Comparison of ENCODE assay signal across 8 cellular contexts in the genomic region with DNA sequence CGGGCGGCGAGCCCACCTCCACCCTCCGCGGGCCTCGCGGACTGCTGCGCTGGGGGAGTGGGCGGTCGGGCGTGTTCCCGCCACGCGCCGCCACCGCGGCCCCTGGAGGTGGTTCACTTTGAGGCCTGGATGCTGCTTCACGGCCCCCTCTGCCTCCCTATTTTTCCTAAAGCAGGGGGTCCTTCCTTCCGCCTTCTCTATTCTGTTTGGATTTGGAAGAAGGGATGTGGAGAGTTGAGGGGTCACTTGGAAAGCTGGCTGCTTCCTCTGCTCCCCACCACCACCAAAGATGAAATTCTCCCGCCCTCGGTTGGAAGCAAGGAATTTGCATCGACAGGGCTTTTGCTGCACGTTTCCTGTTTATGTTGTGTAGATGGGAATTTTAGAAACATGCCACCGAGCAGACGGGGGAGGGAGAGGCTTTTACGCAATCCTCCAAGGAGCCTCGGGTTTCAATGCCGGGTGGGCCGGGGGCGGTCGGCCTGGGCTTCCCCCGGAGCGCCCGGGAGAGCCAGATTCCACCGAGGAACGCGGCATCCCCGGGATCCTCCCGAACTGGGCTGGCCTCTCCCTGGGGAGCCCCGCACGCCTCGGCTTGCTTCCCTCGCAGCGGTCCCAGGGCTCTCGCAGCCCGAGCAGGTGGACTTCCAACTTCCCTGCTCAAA. TPM values are rescaled to one million over a fixed set of nuclear protein-coding genes. Genes with fewer than 3 reads are reported as not detected.
DNase-seq lines count a peak whose midpoint lies in the region; ATAC-seq and TF ChIP-seq lines count a peak whose summit lies in the region.

No MANE protein-coding gene starts in this region.

- no peaks in the 10 kb centered on the region for H3K9me2 ChIP-seq in PC-9 (ENCODE audit: insufficient read depth)

- TF ChIP-seq POLR2A in testis (IDR thresholded peaks at IDR 0.05) = no peak

- H3K9ac ChIP-seq in liver (ENCODE audit: low read depth in 1 of 2, low read length in 2 of 2) = peak overlapping the region; percentile 52 to 90

- BruUV-seq in PC-9 (replicated peaks; lab: Mats Ljungman, UMichigan) = TSS peak; percentile 83

- intact Hi-C loops in PC-9 (cut with micrococcal nuclease; ENCODE audit: unreplicated experiment) = no loop called here
- intact Hi-C loops in testis (cut with DNase I; ENCODE audit: low total_unique reads) = no loop called here

- CTCF ChIA-PET in PC-9 (lab: Charles Lee) = no interaction called here

- H3K4me2 ChIP-seq in PC-9 = peak overlapping the region; percentile 96

- peak overlapping the region; percentile 82 for H2AFZ ChIP-seq in PC-9

- peaks cover 36% of the 10 kb centered on the region for H3K79me2 ChIP-seq in PC-9 (ENCODE audit: low read depth)

- H3K4me1 ChIP-seq in PC-9 (replicated peaks; ENCODE audit: insufficient read depth) = peaks cover 17% of the 10 kb centered on the region
- peaks cover 6 to 28% (median 14%) of the 10 kb centered on the region in 4 donors for H3K4me1 ChIP-seq in liver (ENCODE audit: control insufficient read depth in 4 of 4, insufficient read depth in 4 of 4, low read length in 3 of 4)
- H3K4me1 ChIP-seq in testis = peaks cover 15% of the 10 kb centered on the region

- H3K9me3 ChIP-seq in PC-9 (ENCODE audit: insufficient read depth, low read depth) (no peaks in the 10 kb centered on the region), liver (ENCODE audit: control insufficient read depth in 4 of 4, low read length in 3 of 4) (no peaks in the 10 kb centered on the region), testis (no peaks in the 10 kb centered on the region)

- no peak for TF ChIP-seq CTCF in PC-9 (conservative IDR thresholded peaks at IDR 0.05)
- no peak for TF ChIP-seq CTCF in liver (IDR thresholded peaks at IDR 0.05; ENCODE audit: low read depth, low read length, missing input control)
- TF ChIP-seq CTCF in testis (IDR thresholded peaks at IDR 0.05) = no peak

- peak overlapping the region; percentile 74 for H3K27ac ChIP-seq in PC-9
- peak overlapping the region; percentile 94 to 97 for H3K27ac ChIP-seq in liver (ENCODE audit: low read depth in 1 of 2, low read length in 2 of 2)
- H3K27ac ChIP-seq in testis = peak overlapping the region; percentile 88 to 97

- ATAC-seq in GM18867 (IDR thresholded peaks at IDR 0.05; ENCODE audit: unreplicated experiment) = no peak

- H3K4me3 ChIP-seq in PC-9 (peak overlapping the region; percentile 72), liver (ENCODE audit: low read depth in 1 of 3, low read length in 3 of 3) (peak overlapping the region; percentile 68 to 97 (median 73)), testis (peak overlapping the region; percentile 87 to 96)

- peaks cover 21% of the 10 kb centered on the region; the same call in 1 of the 2 replicates for H3F3A ChIP-seq in PC-9 (ENCODE audit: insufficient read depth, low read depth)

- H3K36me3 ChIP-seq in PC-9 (ENCODE audit: low read depth) (0 out of 2 replicates have a peak, but pooled peaks cover 1% of the 10 kb centered on the region), liver (ENCODE audit: control insufficient read depth in 4 of 4, insufficient read depth in 3 of 4, low read depth in 1 of 4, low read length in 3 of 4) (no peaks in the 10 kb centered on the region), testis (ENCODE audit: low read depth, missing control alignments) (no peaks in the 10 kb centered on the region)

- POLR2A ChIA-PET in PC-9 (lab: Charles Lee; ENCODE audit: unreplicated experiment) = interaction anchor here (0.7 kb wide), 1 partner anchor 155 kb away, joined by 5 read pairs; no protein-coding TSS in a partner anchor

- H4K20me1 ChIP-seq in PC-9 (ENCODE audit: insufficient read depth) = no peaks in the 10 kb centered on the region

- DNase-seq in NCI-H345 (lab: John Stamatoyannopoulos, UW) (peak; percentile 36), NCI-H345 treated with DMSO at 0.1 percent for 48 hours (lab: John Stamatoyannopoulos, UW; ENCODE audit: unreplicated experiment) (no peak), PC-9 (peak; percentile 41 to 43), dermis blood vessel endothelial cell (peak; percentile 55), testis (peak; percentile 48)
- no peak for DNase-seq in effector CD4-positive, alpha-beta T cell

- H3K27me3 ChIP-seq in PC-9 (ENCODE audit: insufficient read depth, low read depth) = no peaks in the 10 kb centered on the region
- no peaks in the 10 kb centered on the region for H3K27me3 ChIP-seq in liver (ENCODE audit: control insufficient read depth in 4 of 4, insufficient read depth in 4 of 4, low read length in 3 of 4)
- no peaks in the 10 kb centered on the region for H3K27me3 ChIP-seq in testis

- no peak for TF ChIP-seq RAD21 in liver (IDR thresholded peaks at IDR 0.05)

- under 1% methylated on average over 46 of the region's 46 CpGs for WGBS in liver
- WGBS in testis, 2 donors = 1% methylated on average over 31 to 34 of the region's 46 CpGs

TF ChIP-seq in liver, 16 proteins besides CTCF, POLR2A, EP300 and RAD21:
- TF ChIP-seq NR2F2 (IDR thresholded peaks at IDR 0.05) = no peak
- peak in 1 of 2 donors; percentile 18 for TF ChIP-seq RXRA (IDR thresholded peaks at IDR 0.05)

RNA-seq across cellular contexts. Expression of gene SBF2, which starts 0.4 kb away (rescaled TPM):
- total RNA-seq in PC-9 (2021) (16.4 and 18.6 TPM in 2 replicates), dermis blood vessel endothelial cell (49.9 and 57.9 TPM in 2 replicates), liver (10 to 100 TPM; 16.7 to 31.3 TPM), testis (10 to 100 TPM; 48.7 to 52.8 TPM)
- polyA plus RNA-seq in liver (10 to 100 TPM in 1 of 2 donors, 1 to 10 TPM in 1; 7.5 to 12.7 TPM), testis (ENCODE audit: insufficient read depth, low read depth, low replicate concordance) (27.8 TPM)

RNA-seq across cellular contexts. Expression of gene ADM, which starts 10.5 kb away (rescaled TPM):
- total RNA-seq in PC-9 (2021) (21.9 and 22.5 TPM in 2 replicates), dermis blood vessel endothelial cell (308 and 569 TPM in 2 replicates), liver (10 to 100 TPM; 12.8 to 32.6 TPM), testis (10 to 100 TPM in 1 of 2 donors, 1 to 10 TPM in 1; 3.5 to 13.1 TPM)
- polyA plus RNA-seq in liver (10 to 100 TPM in 1 of 2 donors, 1 to 10 TPM in 1; 9.7 to 33.1 TPM), testis (ENCODE audit: insufficient read depth, low read depth, low replicate concordance) (3.7 TPM)

Comparison
In these comparisons a context has a peak if more than half of its experiments do, and no peak if none do; other contexts are left out.
1. DNase-seq: peak in NCI-H345 (single experiment), PC-9 (2 of 2), dermis blood vessel endothelial cell (single experiment) and testis (single experiment); none in NCI-H345 treated with DMSO at 0.1 percent for 48 hours (single experiment) and effector CD4-positive, alpha-beta T cell (single experiment).
2. Peak in every context shown above with its lines, with median percentiles within 50 percentile points of each other: H3K27ac ChIP-seq and H3K4me3 ChIP-seq.